ENCODE assay signal across 15 cellular contexts in the genomic region with DNA sequence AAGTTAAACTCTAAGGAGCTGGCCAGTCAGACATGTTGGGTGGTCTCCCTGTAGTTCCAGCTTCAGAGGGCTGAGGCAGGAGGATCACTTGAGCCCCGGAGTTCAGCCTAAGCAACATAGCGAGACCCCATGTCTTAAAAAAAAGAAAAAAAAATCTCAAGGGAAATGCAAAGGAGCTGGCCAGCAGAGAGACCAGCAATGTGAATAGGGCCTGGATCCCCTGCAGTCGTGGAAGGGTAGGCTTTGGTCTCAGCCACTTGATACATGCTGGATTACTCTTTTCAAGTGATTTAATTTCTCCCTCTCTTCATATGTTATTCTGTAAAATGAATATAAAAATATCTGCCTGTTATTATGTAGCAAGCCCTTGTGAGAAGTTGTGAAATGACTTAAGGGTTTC.
A peak's percentile ranks its signal among the peaks of the same experiment; 100 is the strongest.
DNase-seq lines count a peak whose midpoint lies in the region; ATAC-seq, FAIRE-seq and TF ChIP-seq lines count a peak whose summit lies in the region.
"Had no signal": no experiment of that assay in that cellular context is flagged by ENCODE, and none has a peak within 500 bp of the region (broad histone marks: within the 10 kb centered on the region; RNA-seq: fewer than 3 reads in every experiment).

No MANE protein-coding gene starts in this region.

- no peak overlapping the region for H3K14ac ChIP-seq in H1 (ENCODE audit: insufficient read length)

- no peaks in the 10 kb centered on the region for H3F3A ChIP-seq in GM23338 (replicated peaks; ENCODE audit: low read depth)
- H3F3A ChIP-seq in neural progenitor cell (ENCODE audit: low read depth), result peaks cover 20% of the 10 kb centered on the region

- ATAC-seq in GM23338, result peak; percentile 79
- ATAC-seq in HG02970 (IDR thresholded peaks at IDR 0.05; ENCODE audit: low FRiP score, unreplicated experiment), result no peak
- ATAC-seq in activated naive CD8-positive, alpha-beta T cell treated with anti-CD3 and anti-CD28 coated beads, Interleukin-2, amount 50 U/mL, for 24 hours, result no peak
- no peak for ATAC-seq in GM21360 (IDR thresholded peaks at IDR 0.05; ENCODE audit: unreplicated experiment)

- H3K79me2 ChIP-seq in GM23338 (replicated peaks; ENCODE audit: insufficient read depth) (peaks cover 90% of the 10 kb centered on the region), H1 (ENCODE audit: control insufficient read depth in 1 of 2, insufficient read depth in 2 of 2, low read length in 2 of 2) (peaks cover 0 to 60% of the 10 kb centered on the region in 2 experiments; a peak in 2 of 4 replicates), neural progenitor cell (ENCODE audit: low read depth) (peaks cover 31% of the 10 kb centered on the region)

- FAIRE-seq in H1 (lab: Jason Lieb, UNC), result peak; percentile 63

- H3K23ac ChIP-seq in H1 (ENCODE audit: insufficient read length), result no peak overlapping the region

- peaks cover 6% of the 10 kb centered on the region for H3K9me3 ChIP-seq in HUES6 (ENCODE audit: control insufficient read depth, insufficient read depth, low read depth, low read length)
- H3K9me3 ChIP-seq in H1 (ENCODE audit: insufficient read depth in 2 of 2, low read depth in 1 of 2, low read length in 1 of 2), result no peaks in the 10 kb centered on the region
- no peaks in the 10 kb centered on the region for H3K9me3 ChIP-seq in neural progenitor cell (ENCODE audit: low read depth)
- H3K9me3 ChIP-seq: HAP-1 had no signal

- no peak overlapping the region; the same call in 2 of the 3 replicates for H3K4me3 Mint-ChIP-seq in GM23338
- no peak overlapping the region for H3K4me3 Mint-ChIP-seq in neural progenitor cell
- no peak overlapping the region for H3K4me3 Mint-ChIP-seq in activated naive CD8-positive, alpha-beta T cell treated with anti-CD3 and anti-CD28 coated beads, Interleukin-2, amount 50 U/mL, for 24 hours
- H3K4me3 Mint-ChIP-seq: CD4-positive, alpha-beta memory T cell; HFFc6 had no signal

- no peak overlapping the region for H3K18ac ChIP-seq in H1 (ENCODE audit: extremely low read depth, low read length)

- H4K8ac ChIP-seq in H1 (ENCODE audit: extremely low read depth, insufficient read depth, low read length), result no peak overlapping the region

- peaks cover 63% of the 10 kb centered on the region for H3K4me1 Mint-ChIP-seq in GM23338
- H3K4me1 Mint-ChIP-seq in neural progenitor cell, result peaks cover 34% of the 10 kb centered on the region
- no peaks in the 10 kb centered on the region for H3K4me1 Mint-ChIP-seq in activated naive CD8-positive, alpha-beta T cell treated with anti-CD3 and anti-CD28 coated beads, Interleukin-2, amount 50 U/mL, for 24 hours
- H3K4me1 Mint-ChIP-seq: CD4-positive, alpha-beta memory T cell had no signal

- POLR2A ChIA-PET in H1 (lab: Charles Lee; ENCODE audit: partially characterized antibody), result interaction anchor here (0.6 to 1.7 kb wide), 3 partner anchors 11 to 836 kb away, joined by 4 to 8 read pairs (median 5); no protein-coding TSS in a partner anchor

- no peak for TF ChIP-seq EP300 in H1 (IDR thresholded peaks at IDR 0.05; ENCODE audit: borderline replicate concordance in 1 of 2, low read depth in 2 of 2, low read length in 2 of 2)

- DNase-seq in GM23338 (ENCODE audit: low spot score) (peak; percentile 39), H1 (ENCODE audit: low read depth in 1 of 2, low spot score in 2 of 2) (peak in 1 of 2 experiments; percentile 38), neural progenitor cell (ENCODE audit: low spot score) (peak; percentile 17)
- no peak for DNase-seq in activated naive CD8-positive, alpha-beta T cell treated with anti-CD3 and anti-CD28 coated beads, Interleukin-2, amount 50 U/mL, for 24 hours
- DNase-seq: 8988T; C1 segment of cervical spinal cord; CD4-positive, alpha-beta memory T cell; DMS153; GF-D8; HFFc6; KBM-7 had no signal

- TF ChIP-seq RAD21 in H1 (IDR thresholded peaks at IDR 0.05 in 1 of 2, conservative IDR thresholded peaks at IDR 0.05 in 1 of 2; ENCODE audit: low read depth in 2 of 2, low read length in 2 of 2), result no peak

- H3K4me2 ChIP-seq in GM23338 (peak overlapping the region; percentile 70), H1 (ENCODE audit: insufficient read depth in 1 of 2, low read depth in 2 of 2, low read length in 2 of 2) (0 out of 4 replicates have a peak overlapping the region, but pooled peaks of 1 of the 2 experiments have one; percentile 18), neural progenitor cell (peak overlapping the region; percentile 11)

- peak overlapping the region; percentile 89 for H3K27ac Mint-ChIP-seq in GM23338
- H3K27ac Mint-ChIP-seq in neural progenitor cell, result peak overlapping the region; percentile 4
- H3K27ac Mint-ChIP-seq in activated naive CD8-positive, alpha-beta T cell treated with anti-CD3 and anti-CD28 coated beads, Interleukin-2, amount 50 U/mL, for 24 hours, result no peak overlapping the region
- H3K27ac Mint-ChIP-seq: CD4-positive, alpha-beta memory T cell; HFFc6 had no signal

- H2AFZ ChIP-seq in GM23338 (no peak overlapping the region), H1 (ENCODE audit: low read length) (no peak overlapping the region), neural progenitor cell (replicated peaks) (no peak overlapping the region)

- no peak overlapping the region for H4K5ac ChIP-seq in H1 (ENCODE audit: insufficient read length, low read depth, low read length)

- H3K9me3 Mint-ChIP-seq in GM23338 (no peaks in the 10 kb centered on the region), neural progenitor cell (peaks cover 20% of the 10 kb centered on the region)
- H3K9me3 Mint-ChIP-seq in activated naive CD8-positive, alpha-beta T cell treated with anti-CD3 and anti-CD28 coated beads, Interleukin-2, amount 50 U/mL, for 24 hours, result no peaks in the 10 kb centered on the region
- H3K9me3 Mint-ChIP-seq: HFFc6 had no signal

- H4K20me1 ChIP-seq in GM23338 (replicated peaks; ENCODE audit: insufficient read depth), result peaks cover 3% of the 10 kb centered on the region
- peaks cover 0 to 3% of the 10 kb centered on the region in 2 experiments for H4K20me1 ChIP-seq in H1 (replicated peaks in 1 of 2; ENCODE audit: control insufficient read depth in 1 of 2, insufficient read depth in 2 of 2, low read length in 2 of 2)
- peaks cover 20% of the 10 kb centered on the region for H4K20me1 ChIP-seq in neural progenitor cell (ENCODE audit: low read depth)

- H3K4me3 ChIP-seq in GM23338, result no peak overlapping the region
- no peak overlapping the region for H3K4me3 ChIP-seq in HUES6 (ENCODE audit: low read depth, low read length)
- no peak overlapping the region for H3K4me3 ChIP-seq in H1 (ENCODE audit: extremely low read depth in 1 of 4, insufficient read depth in 2 of 4, low read depth in 3 of 4, low read length in 4 of 4)
- H3K4me3 ChIP-seq in neural progenitor cell, result no peak overlapping the region
- H3K4me3 ChIP-seq: HAP-1 had no signal

- peak overlapping the region; percentile 74; the same call in 1 of the 2 replicates for H2BK5ac ChIP-seq in H1 (ENCODE audit: low read depth, low read length)

- WGBS in H1 (ENCODE audit: extremely low coverage in 1 of 2, insufficient coverage in 1 of 2, insufficient read length in 1 of 2, insufficient replicate concordance in 2 of 2, low coverage in 1 of 2, low lambda C conversion rate in 2 of 2, missing lambda C conversion rate in 1 of 2), 2 experiments, result 55% methylated on average over 3 of the region's 3 CpGs; no CpG with 5 or more reads in 1 of the 2 experiments

- H4K91ac ChIP-seq in H1 (replicated peaks; ENCODE audit: insufficient read length, low read length), result no peak overlapping the region

- H3K36me3 ChIP-seq in GM23338 (ENCODE audit: insufficient read depth) (no peaks in the 10 kb centered on the region; the same call in none of the 2 replicates), HUES6 (ENCODE audit: control insufficient read depth, insufficient read depth, low read length) (peaks cover 4% of the 10 kb centered on the region), H1 (ENCODE audit: control insufficient read depth in 2 of 4, insufficient read depth in 4 of 4, low read length in 3 of 4) (peaks cover 0 to under 1% (median 0%) of the 10 kb centered on the region in 4 experiments; a peak in 1 of 8 replicates), neural progenitor cell (no peaks in the 10 kb centered on the region)
- H3K36me3 ChIP-seq: HAP-1 had no signal

- H3K27ac ChIP-seq in GM23338 (ENCODE audit: low read depth), result peak overlapping the region; percentile 71; the same call in 1 of the 2 replicates
- 0 out of 2 replicates have a peak overlapping the region, but pooled peaks have one; percentile 36 for H3K27ac ChIP-seq in HUES6 (ENCODE audit: low read depth, low read length)
- H3K27ac ChIP-seq in H1 (ENCODE audit: low read depth, low read length), result peak overlapping the region; percentile 18; the same call in 1 of the 2 replicates
- no peak overlapping the region for H3K27ac ChIP-seq in neural progenitor cell

- no peak for TF ChIP-seq POLR2A in H1 (IDR thresholded peaks at IDR 0.05; ENCODE audit: control extremely low read depth in 1 of 2, low read depth in 2 of 2, low read length in 2 of 2)

- H2BK120ac ChIP-seq in H1 (replicated peaks; ENCODE audit: low read depth, low read length), result no peak overlapping the region

- peaks cover 50% of the 10 kb centered on the region for H3K4me1 ChIP-seq in GM23338 (ENCODE audit: insufficient read depth)
- peaks cover 31% of the 10 kb centered on the region for H3K4me1 ChIP-seq in HUES6 (ENCODE audit: control insufficient read depth, insufficient read depth, low read length)
- H3K4me1 ChIP-seq in H1 (replicated peaks in 1 of 4; ENCODE audit: control insufficient read depth in 3 of 4, insufficient read depth in 4 of 4, low read length in 3 of 4), result peaks cover 4 to 18% (median 15%) of the 10 kb centered on the region in 4 experiments; a peak in 6 of 7 replicates
- H3K4me1 ChIP-seq in neural progenitor cell, result peaks cover 17% of the 10 kb centered on the region

- H3K23me2 ChIP-seq in H1 (ENCODE audit: low read depth, low read length), result no peaks in the 10 kb centered on the region

- H2AK5ac ChIP-seq in H1 (ENCODE audit: low read depth, low read length), result no peak overlapping the region

- no peaks in the 10 kb centered on the region for H3K9me2 ChIP-seq in GM23338 (ENCODE audit: insufficient read depth)

- H3K9ac ChIP-seq in HUES6 (ENCODE audit: low read length) (no peak overlapping the region), H1 (replicated peaks in 1 of 4; ENCODE audit: extremely low read depth in 1 of 4, low read depth in 3 of 4, low read length in 3 of 4) (no peak overlapping the region), neural progenitor cell (no peak overlapping the region)

- H3K27me3 Mint-ChIP-seq in GM23338 (ENCODE audit: insufficient read depth, low read depth, poor library complexity) (peaks cover 12% of the 10 kb centered on the region), neural progenitor cell (ENCODE audit: insufficient read depth, low read depth) (no peaks in the 10 kb centered on the region)
- no peaks in the 10 kb centered on the region for H3K27me3 Mint-ChIP-seq in activated naive CD8-positive, alpha-beta T cell treated with anti-CD3 and anti-CD28 coated beads, Interleukin-2, amount 50 U/mL, for 24 hours
- H3K27me3 Mint-ChIP-seq: CD4-positive, alpha-beta memory T cell had no signal

- TF ChIP-seq CTCF in GM23338 (conservative IDR thresholded peaks at IDR 0.05; ENCODE audit: low read depth in 2 of 2), result no peak
- TF ChIP-seq CTCF in H1 (IDR thresholded peaks at IDR 0.05; ENCODE audit: control extremely low read depth in 1 of 3, insufficient read depth in 1 of 3, low read depth in 1 of 3, low read length in 3 of 3), result no peak
- no peak for TF ChIP-seq CTCF in neural progenitor cell (IDR thresholded peaks at IDR 0.05)

- H3K56ac ChIP-seq in H1 (replicated peaks; ENCODE audit: insufficient read length, low read depth, low read length), result no peak overlapping the region

- no peak overlapping the region for H3K4ac ChIP-seq in H1 (replicated peaks; ENCODE audit: insufficient read length, low read depth, low read length)

- 0 out of 2 replicates have a peak overlapping the region, but pooled peaks have one; percentile 66 for H2BK20ac ChIP-seq in H1 (ENCODE audit: low read length)

- no peak overlapping the region for H2BK15ac ChIP-seq in H1 (ENCODE audit: low read length)

- CTCF ChIA-PET in H1 (lab: Charles Lee; ENCODE audit: partially characterized antibody), result interaction anchor here (0.6 to 1.5 kb wide), 3 partner anchors 11 to 95 kb away, joined by 3 to 5 read pairs (median 3); no protein-coding TSS in a partner anchor

- no peaks in the 10 kb centered on the region for H3K79me1 ChIP-seq in H1 (ENCODE audit: low read depth, low read length)

- no peaks in the 10 kb centered on the region for H3K27me3 ChIP-seq in GM23338 (ENCODE audit: insufficient read depth)
- no peaks in the 10 kb centered on the region for H3K27me3 ChIP-seq in HUES6 (ENCODE audit: control insufficient read depth, insufficient read depth, low read length)
- H3K27me3 ChIP-seq in H1 (replicated peaks in 1 of 4; ENCODE audit: control insufficient read depth in 3 of 4, extremely low read depth in 1 of 4, insufficient read depth in 3 of 4, low read length in 3 of 4), result no peaks in the 10 kb centered on the region
- H3K27me3 ChIP-seq in neural progenitor cell, result no peaks in the 10 kb centered on the region

- H3K36me3 Mint-ChIP-seq in GM23338 (ENCODE audit: low read depth) (peaks cover 10% of the 10 kb centered on the region), neural progenitor cell (peaks cover 24% of the 10 kb centered on the region)
- H3K36me3 Mint-ChIP-seq in activated naive CD8-positive, alpha-beta T cell treated with anti-CD3 and anti-CD28 coated beads, Interleukin-2, amount 50 U/mL, for 24 hours (ENCODE audit: low read depth), result peaks cover 4% of the 10 kb centered on the region

- H2BK12ac ChIP-seq in H1 (ENCODE audit: low read depth, low read length), result no peak overlapping the region
